ENCODE assay signal across 25 cellular contexts in the genomic region with DNA sequence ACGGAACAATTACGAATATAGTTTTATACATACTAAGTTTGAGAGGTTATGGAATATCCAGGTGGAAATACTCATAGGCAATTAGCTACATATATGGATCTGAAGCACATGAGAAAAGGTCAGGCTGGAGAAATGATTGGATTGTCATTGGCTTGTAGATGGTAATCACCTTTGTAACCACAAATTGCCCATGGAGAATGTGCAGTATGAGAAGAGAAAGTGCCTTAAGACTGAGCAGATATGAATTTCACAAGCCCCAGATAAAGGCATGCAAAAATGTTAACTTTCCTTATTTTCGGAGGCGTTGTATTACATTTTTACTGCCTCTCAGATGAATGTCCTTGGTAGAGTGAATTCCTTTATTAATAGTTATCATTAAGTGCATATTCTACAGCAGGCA. TPM values are rescaled to one million over a fixed set of nuclear protein-coding genes. Genes with fewer than 3 reads are reported as not detected.
"Had no signal": no experiment of that assay in that cellular context is flagged by ENCODE, and none has a peak within 500 bp of the region (broad histone marks: within the 10 kb centered on the region; RNA-seq: fewer than 3 reads in every experiment).

No MANE protein-coding gene starts in this region.

- H3K4me3 ChIP-seq: colonic mucosa, coronary artery, dorsolateral prefrontal cortex, esophagus muscularis mucosa, esophagus squamous epithelium, gastrocnemius medialis, gastroesophageal sphincter, heart left ventricle, heart right ventricle had no signal

- H3K9me3 ChIP-seq: colonic mucosa, esophagus squamous epithelium, gastrocnemius medialis had no signal

- FAIRE-seq: colon, endometrium, endothelial cell of umbilical vein, frontal cortex had no signal

- DNase-seq: colonic mucosa; cortex of kidney; dorsolateral prefrontal cortex; effector CD4-positive, alpha-beta T cell; effector CD8-positive, alpha-beta T cell; effector memory CD4-positive, alpha-beta T cell; effector memory CD8-positive, alpha-beta T cell; endodermal cell; erythroblast; esophagus squamous epithelium; gastrocnemius medialis; glutamatergic neuron; head of caudate nucleus; heart left ventricle; heart right ventricle had no signal

- H3K36me3 ChIP-seq: colonic mucosa, esophagus muscularis mucosa, esophagus squamous epithelium, gastrocnemius medialis, gastroesophageal sphincter, heart left ventricle, heart right ventricle had no signal

- H3K4me1 ChIP-seq: colonic mucosa, esophagus muscularis mucosa, esophagus squamous epithelium, foreskin keratinocyte, gastrocnemius medialis, gastroesophageal sphincter, heart left ventricle, heart right ventricle had no signal

- ATAC-seq: effector memory CD8-positive, alpha-beta T cell; esophagus mucosa; foreskin keratinocyte; gastrocnemius medialis; gastroesophageal sphincter; heart left ventricle; heart right ventricle had no signal

- H3K27me3 ChIP-seq: colonic mucosa, dorsolateral prefrontal cortex, esophagus muscularis mucosa, esophagus squamous epithelium, gastrocnemius medialis, gastroesophageal sphincter, heart left ventricle, heart right ventricle had no signal

- H3K27ac ChIP-seq: colonic mucosa, coronary artery, dorsolateral prefrontal cortex, epithelial cell of prostate, esophagus muscularis mucosa, esophagus squamous epithelium, foreskin keratinocyte, gastrocnemius medialis, gastroesophageal sphincter, heart left ventricle, heart right ventricle had no signal

RNA-seq across cellular contexts. Expression of gene ACVR1C, which starts 33.1 kb away (rescaled TPM):
- total RNA-seq: endothelial cell of umbilical vein had no signal
- polyA plus RNA-seq: endothelial cell of umbilical vein, foreskin keratinocyte had no signal
